In genomic region chr16:47058295-47059086, GRCh38 we compare ENCODE assay signal across 2 cellular contexts.
A peak's percentile ranks its signal among the peaks of the same experiment; 100 is the strongest.
TF ChIP-seq lines count a peak whose summit lies in the region.

No MANE protein-coding gene starts in this region.

TF ChIP-seq in K562, 482 proteins besides CTCF, POLR2A, EP300 and RAD21 (continued from another document):
- TF ChIP-seq ZBTB33 (CRISPR knock-in tag; IDR thresholded peaks at IDR 0.05): no peak
- no peak for TF ChIP-seq LCOR (CRISPR knock-in tag; IDR thresholded peaks at IDR 0.05)
- no peak for TF ChIP-seq CBX2 (IDR thresholded peaks at IDR 0.05; ENCODE audit: insufficient read depth, low read length, poor library complexity, severe bottlenecking)

TF ChIP-seq in HepG2, 621 proteins besides CTCF, POLR2A, EP300 and RAD21 (continued from another document and continues in another):
- no peak for TF ChIP-seq HBP1 (CRISPR knock-in tag; IDR thresholded peaks at IDR 0.05; ENCODE audit: low read depth)
- peak; percentile 79 for TF ChIP-seq NR2F6 (IDR thresholded peaks at IDR 0.05)
- TF ChIP-seq NR2F6 (CRISPR knock-in tag; IDR thresholded peaks at IDR 0.05): peak; percentile 78
- TF ChIP-seq ARNTL (CRISPR knock-in tag; IDR thresholded peaks at IDR 0.05): no peak
- TF ChIP-seq MTF2 (CRISPR knock-in tag; IDR thresholded peaks at IDR 0.05; ENCODE audit: borderline replicate concordance): no peak
- no peak for TF ChIP-seq E2F1 (CRISPR knock-in tag; IDR thresholded peaks at IDR 0.05)
- TF ChIP-seq IKZF1 (IDR thresholded peaks at IDR 0.05): no peak
- no peak for TF ChIP-seq ATF5 (CRISPR knock-in tag; IDR thresholded peaks at IDR 0.05; ENCODE audit: low read depth)
- TF ChIP-seq ZNF160 (CRISPR knock-in tag; IDR thresholded peaks at IDR 0.05): peak; percentile 85; the same call in 1 of the 2 replicates
- TF ChIP-seq SMARCC2 (IDR thresholded peaks at IDR 0.05): no peak
- no peak for TF ChIP-seq AGO2 (optimal IDR thresholded peaks at IDR 0.05; ENCODE audit: low read depth, low read length)
- TF ChIP-seq ZNF253 (CRISPR knock-in tag; IDR thresholded peaks at IDR 0.05; ENCODE audit: borderline replicate concordance): no peak
- TF ChIP-seq ESRRA (CRISPR knock-in tag; IDR thresholded peaks at IDR 0.05; ENCODE audit: low read depth): no peak
- no peak for TF ChIP-seq ZNF10 (CRISPR knock-in tag; IDR thresholded peaks at IDR 0.05; ENCODE audit: borderline replicate concordance, low read depth)
- no peak for TF ChIP-seq ZNF530 (CRISPR knock-in tag; IDR thresholded peaks at IDR 0.05; ENCODE audit: low read depth)
- no peak for TF ChIP-seq BCL3 (CRISPR knock-in tag; IDR thresholded peaks at IDR 0.05)
- TF ChIP-seq ZNF350 (CRISPR knock-in tag; IDR thresholded peaks at IDR 0.05; ENCODE audit: borderline replicate concordance, low read depth): no peak
- TF ChIP-seq CENPX (CRISPR knock-in tag; IDR thresholded peaks at IDR 0.05): no peak
- TF ChIP-seq XRCC5 (optimal IDR thresholded peaks at IDR 0.05; ENCODE audit: low read length): no peak
- TF ChIP-seq ZFYVE20 (CRISPR knock-in tag; IDR thresholded peaks at IDR 0.05; ENCODE audit: borderline replicate concordance, low read depth): no peak
- TF ChIP-seq DPF2 (CRISPR knock-in tag; IDR thresholded peaks at IDR 0.05; ENCODE audit: borderline replicate concordance, low read depth): peak; percentile 86; the same call in 1 of the 2 replicates
- TF ChIP-seq THAP9 (CRISPR knock-in tag; IDR thresholded peaks at IDR 0.05; ENCODE audit: borderline replicate concordance): no peak
- TF ChIP-seq ZSCAN22 (CRISPR knock-in tag; IDR thresholded peaks at IDR 0.05): no peak
- TF ChIP-seq ZNF337 (CRISPR knock-in tag; IDR thresholded peaks at IDR 0.05; ENCODE audit: borderline replicate concordance, low read depth): no peak
- TF ChIP-seq AGO1 (IDR thresholded peaks at IDR 0.05; ENCODE audit: low read depth, low read length, poor library complexity, severe bottlenecking): no peak
- TF ChIP-seq TAF15 (IDR thresholded peaks at IDR 0.05; ENCODE audit: low read depth, low read length, poor library complexity, severe bottlenecking): no peak
- peak; percentile 12; the same call in 1 of the 2 replicates for TF ChIP-seq TFAP4 (IDR thresholded peaks at IDR 0.05; ENCODE audit: borderline replicate concordance, low read depth)
- TF ChIP-seq ZNF75D (CRISPR knock-in tag; IDR thresholded peaks at IDR 0.05; ENCODE audit: borderline replicate concordance): no peak
- peak; percentile 91 for TF ChIP-seq MEIS2 (CRISPR knock-in tag; IDR thresholded peaks at IDR 0.05)
- TF ChIP-seq ZNF790 (CRISPR knock-in tag; IDR thresholded peaks at IDR 0.05; ENCODE audit: borderline replicate concordance): no peak
- TF ChIP-seq MIXL1 (CRISPR knock-in tag; IDR thresholded peaks at IDR 0.05): peak; percentile 94
- TF ChIP-seq ZNF678 (CRISPR knock-in tag; IDR thresholded peaks at IDR 0.05): no peak
- peak; percentile 81 for TF ChIP-seq SMYD3 (CRISPR knock-in tag; IDR thresholded peaks at IDR 0.05)
- peak; percentile 96 for TF ChIP-seq ZBTB26 (CRISPR knock-in tag; IDR thresholded peaks at IDR 0.05; ENCODE audit: borderline replicate concordance)
- TF ChIP-seq ZNF564 (CRISPR knock-in tag; IDR thresholded peaks at IDR 0.05): 0 out of 2 replicates have a peak, but pooled peaks have one; percentile 62
- TF ChIP-seq HIVEP1 (CRISPR knock-in tag; IDR thresholded peaks at IDR 0.05): no peak
- TF ChIP-seq BCLAF1 (IDR thresholded peaks at IDR 0.05): no peak
- no peak for TF ChIP-seq SOX6 (IDR thresholded peaks at IDR 0.05)
- TF ChIP-seq SOX6 (CRISPR knock-in tag; IDR thresholded peaks at IDR 0.05): peak; percentile 95
- no peak; the same call in 1 of the 2 replicates for TF ChIP-seq RFXANK (CRISPR knock-in tag; IDR thresholded peaks at IDR 0.05)
- TF ChIP-seq ZNF7 (CRISPR knock-in tag; IDR thresholded peaks at IDR 0.05): no peak
- TF ChIP-seq GLMP (CRISPR knock-in tag; IDR thresholded peaks at IDR 0.05; ENCODE audit: borderline replicate concordance): no peak
- no peak for TF ChIP-seq NPAS2 (CRISPR knock-in tag; IDR thresholded peaks at IDR 0.05; ENCODE audit: borderline replicate concordance)
- no peak for TF ChIP-seq ZSCAN21 (CRISPR knock-in tag; IDR thresholded peaks at IDR 0.05; ENCODE audit: borderline replicate concordance)
- TF ChIP-seq SP1 (IDR thresholded peaks at IDR 0.05): no peak
- TF ChIP-seq SP1 (CRISPR knock-in tag; IDR thresholded peaks at IDR 0.05): no peak
- TF ChIP-seq ZNF775 (CRISPR knock-in tag; IDR thresholded peaks at IDR 0.05; ENCODE audit: borderline replicate concordance): no peak
- TF ChIP-seq GPBP1L1 (CRISPR knock-in tag; IDR thresholded peaks at IDR 0.05): no peak
- no peak for TF ChIP-seq POLR2G (IDR thresholded peaks at IDR 0.05; ENCODE audit: low read depth, low read length)
- TF ChIP-seq MLLT10 (CRISPR knock-in tag; IDR thresholded peaks at IDR 0.05): no peak
- no peak for TF ChIP-seq TCF12 (IDR thresholded peaks at IDR 0.05)
- peak; percentile 29; the same call in 1 of the 2 replicates for TF ChIP-seq TCF12 (CRISPR knock-in tag; IDR thresholded peaks at IDR 0.05)
- no peak for TF ChIP-seq ZNF616 (CRISPR knock-in tag; IDR thresholded peaks at IDR 0.05; ENCODE audit: low read depth)
- no peak for TF ChIP-seq ATF4 (CRISPR knock-in tag; IDR thresholded peaks at IDR 0.05)
